ENCODE assay signal across 1 cellular context in the genomic region with DNA sequence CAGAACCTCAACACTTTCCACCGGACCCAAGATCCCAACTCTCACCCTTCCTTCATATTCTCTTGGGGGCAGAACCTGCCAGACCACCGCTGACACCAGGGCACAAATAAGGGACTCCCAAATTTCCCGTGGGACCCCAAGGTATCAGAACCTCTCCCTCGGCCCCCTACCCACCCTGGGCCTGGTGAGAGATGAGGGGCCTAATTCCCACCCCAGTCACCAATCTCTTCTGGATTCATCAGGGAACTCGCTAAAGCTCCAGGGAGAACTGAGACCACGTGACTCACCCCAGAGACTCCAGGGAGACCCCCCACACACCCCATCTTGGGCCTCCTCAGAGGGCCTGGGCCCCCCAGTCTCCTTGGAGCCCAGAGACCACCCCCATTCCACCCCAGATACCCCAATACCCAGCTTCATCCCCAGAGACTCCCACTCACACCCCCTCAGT.
TF ChIP-seq lines count a peak whose summit lies in the region.

No MANE protein-coding gene starts in this region.

TF ChIP-seq in H1, 55 proteins besides CTCF, POLR2A, EP300 and RAD21:
- no peak for TF ChIP-seq TEAD4 (IDR thresholded peaks at IDR 0.05; ENCODE audit: low read depth, low read length)
- no peak for TF ChIP-seq CTBP2 (IDR thresholded peaks at IDR 0.05; ENCODE audit: borderline replicate concordance, insufficient read depth, insufficient read length, low read length)
- no peak for TF ChIP-seq KDM1A (IDR thresholded peaks at IDR 0.05; ENCODE audit: borderline replicate concordance, low read length)
- TF ChIP-seq TAF7 (optimal IDR thresholded peaks at IDR 0.05; ENCODE audit: borderline replicate concordance, low read depth, low read length) = no peak
- no peak for TF ChIP-seq SIX5 (IDR thresholded peaks at IDR 0.05; ENCODE audit: low read depth, low read length)
- no peak for TF ChIP-seq KDM4A (IDR thresholded peaks at IDR 0.05; ENCODE audit: low read depth, low read length, severe bottlenecking)
- TF ChIP-seq BACH1 (IDR thresholded peaks at IDR 0.05; ENCODE audit: low read length) = no peak
- TF ChIP-seq CBX5 (IDR thresholded peaks at IDR 0.05; ENCODE audit: low read depth, low read length) = no peak
- no peak for TF ChIP-seq YY1 (IDR thresholded peaks at IDR 0.05; ENCODE audit: low read depth, low read length)
- TF ChIP-seq EGR1 (IDR thresholded peaks at IDR 0.05; ENCODE audit: borderline replicate concordance, low read depth, low read length) = no peak
- TF ChIP-seq POLR2AphosphoS5 (IDR thresholded peaks at IDR 0.05; ENCODE audit: low read depth, low read length) = no peak
- no peak for TF ChIP-seq SRF (IDR thresholded peaks at IDR 0.05; ENCODE audit: low read depth, low read length)
- TF ChIP-seq, protein P1, sequence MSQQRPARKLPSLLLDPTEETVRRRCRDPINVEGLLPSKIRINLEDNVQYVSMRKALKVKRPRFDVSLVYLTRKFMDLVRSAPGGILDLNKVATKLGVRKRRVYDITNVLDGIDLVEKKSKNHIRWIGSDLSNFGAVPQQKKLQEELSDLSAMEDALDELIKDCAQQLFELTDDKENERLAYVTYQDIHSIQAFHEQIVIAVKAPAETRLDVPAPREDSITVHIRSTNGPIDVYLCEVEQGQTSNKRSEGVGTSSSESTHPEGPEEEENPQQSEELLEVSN (IDR thresholded peaks at IDR 0.05) = no peak
- TF ChIP-seq PHF8 (conservative IDR thresholded peaks at IDR 0.05; ENCODE audit: low read depth, low read length) = no peak
- no peak for TF ChIP-seq HDAC2 (IDR thresholded peaks at IDR 0.05; ENCODE audit: borderline replicate concordance in 1 of 2, low read depth in 2 of 2, low read length in 2 of 2)
- no peak for TF ChIP-seq SIRT6 (IDR thresholded peaks at IDR 0.05; ENCODE audit: low read length)
